ENCODE assay signal across 8 cellular contexts in the genomic region with DNA sequence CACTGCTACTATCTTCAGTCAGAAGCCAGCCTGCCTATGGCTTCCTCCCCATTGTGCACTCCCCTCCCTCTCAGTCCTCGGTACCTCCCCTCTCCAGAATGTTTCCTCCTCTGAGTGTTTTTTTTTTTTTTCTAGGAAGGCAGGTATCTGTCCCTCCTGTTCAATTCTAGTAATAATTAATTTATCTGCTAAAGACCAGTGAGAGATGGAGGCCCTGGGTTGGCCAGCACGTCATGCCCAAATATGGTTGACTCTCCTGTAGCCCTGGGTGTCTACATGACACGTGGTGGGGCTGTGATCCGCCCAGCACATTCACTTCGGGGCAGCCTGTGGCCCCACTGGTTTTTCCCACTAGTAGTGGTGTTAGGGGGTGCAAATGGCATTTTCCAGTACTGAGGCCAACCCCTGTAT.
A peak's percentile ranks its signal among the peaks of the same experiment; 100 is the strongest.
DNase-seq lines count a peak whose midpoint lies in the region; ATAC-seq lines count a peak whose summit lies in the region.

No MANE protein-coding gene starts in this region.

- H3K9me3 ChIP-seq in mucosa of rectum (ENCODE audit: control insufficient read depth in 2 of 2, low read length in 2 of 2): no peaks in the 10 kb centered on the region

- H3K9me3 Mint-ChIP-seq in activated naive CD4-positive, alpha-beta T cell treated with anti-CD3 and anti-CD28 coated beads, Interleukin-2, amount 50 U/mL, for 24 hours: no peaks in the 10 kb centered on the region

- H3K4me3 ChIP-seq in mucosa of rectum (ENCODE audit: low read length in 2 of 2): peak overlapping the region in 1 of 2 donors; percentile 26

- DNase-seq in AG20443 (ENCODE audit: low spot score) (peak; percentile 27), islet precursor cell (no peak)
- DNase-seq in activated CD4-positive, CD25-positive, alpha-beta regulatory T cell treated with anti-CD3 and anti-CD28 coated beads, Interleukin-2, amount 50 U/mL, for 72 hours: no peak

- H3K36me3 Mint-ChIP-seq in activated naive CD4-positive, alpha-beta T cell treated with anti-CD3 and anti-CD28 coated beads, Interleukin-2, amount 50 U/mL, for 24 hours: no peaks in the 10 kb centered on the region

- H3K27me3 Mint-ChIP-seq in activated naive CD4-positive, alpha-beta T cell treated with anti-CD3 and anti-CD28 coated beads, Interleukin-2, amount 50 U/mL, for 24 hours: no peaks in the 10 kb centered on the region

- H3K9ac ChIP-seq in mucosa of rectum (ENCODE audit: low read depth in 1 of 2, low read length in 2 of 2): no peak overlapping the region

- peaks cover 5 to 14% of the 10 kb centered on the region in 2 donors for H3K27me3 ChIP-seq in mucosa of rectum (ENCODE audit: control insufficient read depth in 2 of 2, insufficient read depth in 2 of 2, low read length in 2 of 2)

- H3K4me3 Mint-ChIP-seq in activated naive CD4-positive, alpha-beta T cell treated with anti-CD3 and anti-CD28 coated beads, Interleukin-2, amount 50 U/mL, for 24 hours: peak overlapping the region; percentile 73

- peak overlapping the region; percentile 44 to 76 for H3K27ac ChIP-seq in mucosa of rectum (ENCODE audit: low read depth in 2 of 2, low read length in 2 of 2)

- H3K27ac Mint-ChIP-seq in activated naive CD4-positive, alpha-beta T cell treated with anti-CD3 and anti-CD28 coated beads, Interleukin-2, amount 50 U/mL, for 24 hours: no peak overlapping the region

- ATAC-seq in GM21423 (IDR thresholded peaks at IDR 0.05; ENCODE audit: unreplicated experiment) (peak; percentile 30), HG02852 (IDR thresholded peaks at IDR 0.05; ENCODE audit: unreplicated experiment) (no peak), HG03442 (IDR thresholded peaks at IDR 0.05; ENCODE audit: unreplicated experiment) (no peak)

- peaks cover 15% of the 10 kb centered on the region for H3K4me1 Mint-ChIP-seq in activated naive CD4-positive, alpha-beta T cell treated with anti-CD3 and anti-CD28 coated beads, Interleukin-2, amount 50 U/mL, for 24 hours

- peaks cover 10 to 19% of the 10 kb centered on the region in 2 donors for H3K4me1 ChIP-seq in mucosa of rectum (ENCODE audit: control insufficient read depth in 2 of 2, insufficient read depth in 2 of 2, low read length in 2 of 2)

- H3K36me3 ChIP-seq in mucosa of rectum (ENCODE audit: control insufficient read depth in 2 of 2, insufficient read depth in 2 of 2, low read length in 2 of 2): no peaks in the 10 kb centered on the region
